In the genomic region with DNA sequence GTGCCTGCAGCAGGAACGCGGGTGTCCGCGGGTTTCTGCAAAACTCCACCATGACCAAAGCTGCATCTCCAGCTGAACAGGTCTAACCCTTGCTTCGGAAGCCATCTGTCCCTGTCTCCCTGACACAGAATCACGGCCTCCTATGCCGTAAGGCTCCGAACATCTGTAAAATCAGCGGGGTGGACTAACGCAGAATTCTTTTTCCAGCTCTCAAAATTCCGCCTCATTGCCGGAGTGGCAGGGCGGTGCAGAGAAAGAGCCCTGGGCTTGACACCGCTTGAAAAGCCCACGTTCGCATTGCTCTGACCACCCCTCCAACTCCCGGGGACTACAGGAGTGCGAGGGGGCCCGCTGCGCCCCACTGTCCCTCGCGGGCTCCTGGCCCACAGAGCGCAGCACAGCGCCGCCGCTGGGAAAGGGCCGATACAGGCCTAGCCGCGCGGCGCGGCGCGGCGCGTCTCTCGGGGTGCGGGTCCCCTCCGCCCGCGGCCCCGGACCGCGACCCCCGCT, we compare ENCODE assay signal across 1 cellular context.
TF ChIP-seq lines count a peak whose summit lies in the region.

No MANE protein-coding gene starts in this region.

TF ChIP-seq in GM23338, 12 proteins besides CTCF, POLR2A, EP300 and RAD21 (continued from another document):
- TF ChIP-seq ZNF462 (CRISPR knock-in tag; IDR thresholded peaks at IDR 0.05) (no peak), JUNB (IDR thresholded peaks at IDR 0.05; ENCODE audit: unreplicated experiment) (no peak), ZNF331 (CRISPR knock-in tag; IDR thresholded peaks at IDR 0.05; ENCODE audit: low read depth) (no peak), NANOG (IDR thresholded peaks at IDR 0.05; ENCODE audit: borderline replicate concordance) (no peak), POLR2AphosphoS5 (IDR thresholded peaks at IDR 0.05; ENCODE audit: low read depth) (no peak), EZH2phosphoT487 (IDR thresholded peaks at IDR 0.05; ENCODE audit: unreplicated experiment) (no peak)
